In the genomic region with DNA sequence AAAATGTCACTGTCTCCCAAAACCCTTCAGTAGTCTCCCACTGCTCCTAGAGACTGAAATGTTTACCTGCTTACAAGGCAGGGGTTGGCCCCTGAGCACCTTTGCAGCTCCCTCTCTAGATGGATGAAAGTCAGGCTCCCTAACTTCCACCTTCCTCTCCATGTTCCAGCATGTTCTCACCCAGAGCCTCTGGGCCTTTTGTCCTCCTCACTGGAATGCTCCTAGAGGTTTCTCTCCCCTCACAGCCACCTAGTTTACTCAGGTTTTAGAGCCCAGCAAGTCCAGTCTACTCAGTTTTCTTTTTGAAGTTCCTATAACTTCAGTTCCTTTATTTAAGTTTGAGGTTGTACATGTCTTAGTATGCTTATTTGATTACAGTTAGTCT, we compare ENCODE assay signal across 1 cellular context.
TF ChIP-seq lines count a peak whose summit lies in the region.

No MANE protein-coding gene starts in this region.

TF ChIP-seq in IMR-90, 13 proteins besides CTCF, POLR2A, EP300 and RAD21:
- TF ChIP-seq RFX5 (IDR thresholded peaks at IDR 0.05; ENCODE audit: low read depth, low read length) (no peak), NFE2L2 (IDR thresholded peaks at IDR 0.05; ENCODE audit: low read depth, low read length) (no peak), MAZ (IDR thresholded peaks at IDR 0.05; ENCODE audit: borderline replicate concordance, low read depth, low read length) (no peak), CEBPB (IDR thresholded peaks at IDR 0.05; ENCODE audit: low read depth, low read length) (no peak), CHD1 (IDR thresholded peaks at IDR 0.05; ENCODE audit: low read depth, low read length) (no peak), FOS (IDR thresholded peaks at IDR 0.05; ENCODE audit: low read depth, low read length) (no peak), MXI1 (IDR thresholded peaks at IDR 0.05; ENCODE audit: borderline replicate concordance, low read depth, low read length) (no peak), SMC3 (IDR thresholded peaks at IDR 0.05; ENCODE audit: low read depth, low read length) (no peak), RCOR1 (IDR thresholded peaks at IDR 0.05; ENCODE audit: insufficient replicate concordance, low read length) (no peak), BHLHE40 (IDR thresholded peaks at IDR 0.05; ENCODE audit: low read depth, low read length) (no peak), MAFK (IDR thresholded peaks at IDR 0.05; ENCODE audit: low read depth, low read length) (no peak)
- TF ChIP-seq, protein P1, sequence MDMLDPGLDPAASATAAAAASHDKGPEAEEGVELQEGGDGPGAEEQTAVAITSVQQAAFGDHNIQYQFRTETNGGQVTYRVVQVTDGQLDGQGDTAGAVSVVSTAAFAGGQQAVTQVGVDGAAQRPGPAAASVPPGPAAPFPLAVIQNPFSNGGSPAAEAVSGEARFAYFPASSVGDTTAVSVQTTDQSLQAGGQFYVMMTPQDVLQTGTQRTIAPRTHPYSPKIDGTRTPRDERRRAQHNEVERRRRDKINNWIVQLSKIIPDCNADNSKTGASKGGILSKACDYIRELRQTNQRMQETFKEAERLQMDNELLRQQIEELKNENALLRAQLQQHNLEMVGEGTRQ (IDR thresholded peaks at IDR 0.05; ENCODE audit: low read depth, low read length): no peak
- TF ChIP-seq, protein P2, sequence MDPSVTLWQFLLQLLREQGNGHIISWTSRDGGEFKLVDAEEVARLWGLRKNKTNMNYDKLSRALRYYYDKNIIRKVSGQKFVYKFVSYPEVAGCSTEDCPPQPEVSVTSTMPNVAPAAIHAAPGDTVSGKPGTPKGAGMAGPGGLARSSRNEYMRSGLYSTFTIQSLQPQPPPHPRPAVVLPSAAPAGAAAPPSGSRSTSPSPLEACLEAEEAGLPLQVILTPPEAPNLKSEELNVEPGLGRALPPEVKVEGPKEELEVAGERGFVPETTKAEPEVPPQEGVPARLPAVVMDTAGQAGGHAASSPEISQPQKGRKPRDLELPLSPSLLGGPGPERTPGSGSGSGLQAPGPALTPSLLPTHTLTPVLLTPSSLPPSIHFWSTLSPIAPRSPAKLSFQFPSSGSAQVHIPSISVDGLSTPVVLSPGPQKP (IDR thresholded peaks at IDR 0.05; ENCODE audit: borderline replicate concordance, low read depth, low read length): no peak
